In genomic region chr11:60909647-60910280, GRCh38 we compare ENCODE assay signal across 8 cellular contexts. TPM values are rescaled to one million over a fixed set of nuclear protein-coding genes. Genes with fewer than 3 reads are reported as not detected.
"Had no signal": no experiment of that assay in that cellular context is flagged by ENCODE, and none has a peak within 500 bp of the region (broad histone marks: within the 10 kb centered on the region; RNA-seq: fewer than 3 reads in every experiment).

No MANE protein-coding gene starts in this region.

RNA-seq across cellular contexts. Expression of gene SLC15A3, which starts 42.2 kb away (rescaled TPM):
- total RNA-seq: NCI-H460, PC-3 had no signal

RNA-seq across cellular contexts. Expression of gene ZP1, which starts 42.4 kb away (rescaled TPM):
- total RNA-seq: activated CD8-positive, alpha-beta T cell treated with anti-CD3 and anti-CD28 coated beads for 36 hours; activated T-cell treated with anti-CD3 and anti-CD28 coated beads, Interleukin-2, amount 50 U/mL, for 72 hours; activated T-helper 2 cell treated with anti-CD3 and anti-CD28 coated beads, Interferon-gamma antibody, Interleukin-2, Interleukin-4, amounts not matched to agents 10 μg/mL and 5 μg/mL and 100 μg/mL, durations not matched to agents 14 hours and 24 hours and 36 hours; cardiac muscle cell; NCI-H460; PC-3; SJSA1; T-helper 1 cell treated with Interleukin-12 subunit alpha and Interleukin-12 subunit beta and Interleukin-4 antibody, amounts not matched to agents 30 ng/mL and 1 ng/mL, for 36 hours had no signal
